19 cellular contexts compared by ENCODE assay signal in genomic region chr2:24449348-24449747, GRCh38. TPM values are rescaled to one million over a fixed set of nuclear protein-coding genes. Genes with fewer than 3 reads are reported as not detected.
DNase-seq lines count a peak whose midpoint lies in the region; ATAC-seq, FAIRE-seq and TF ChIP-seq lines count a peak whose summit lies in the region.
"Had no signal": no experiment of that assay in that cellular context is flagged by ENCODE, and none has a peak within 500 bp of the region (broad histone marks: within the 10 kb centered on the region; RNA-seq: fewer than 3 reads in every experiment).

No MANE protein-coding gene starts in this region.

- H3K36me3 ChIP-seq in K562 (ENCODE audit: control insufficient read depth, insufficient read depth, low read length) (no peaks in the 10 kb centered on the region), neutrophil (no peaks in the 10 kb centered on the region)
- H3K36me3 ChIP-seq: HAP-1 had no signal

- no peak overlapping the region for H2AFZ ChIP-seq in K562 (ENCODE audit: low read depth, low read length)
- H2AFZ ChIP-seq: GM23248 had no signal

- in situ Hi-C loops in K562 (cut with MboI): no loop called here

- TF ChIP-seq EP300 in K562 (IDR thresholded peaks at IDR 0.05; ENCODE audit: low read length): no peak

- H3K4me1 ChIP-seq in K562 (replicated peaks in 1 of 2; ENCODE audit: control insufficient read depth in 2 of 2, insufficient read depth in 2 of 2, low read length in 2 of 2) (no peaks in the 10 kb centered on the region), neutrophil (ENCODE audit: control insufficient read depth in 1 of 2, insufficient read depth in 1 of 2, low read depth in 1 of 2, low read length in 1 of 2) (peaks cover 24 to 50% of the 10 kb centered on the region in 2 experiments)

- no peaks in the 10 kb centered on the region for H3K79me2 ChIP-seq in K562 (ENCODE audit: control insufficient read depth, insufficient read depth, low read length)

- TF ChIP-seq RAD21 in K562 (CRISPR knock-in tag; conservative IDR thresholded peaks at IDR 0.05 in 1 of 2, IDR thresholded peaks at IDR 0.05 in 1 of 2): no peak

- peaks cover 43% of the 10 kb centered on the region for H3K4me1 Mint-ChIP-seq in CD14-positive monocyte
- H3K4me1 Mint-ChIP-seq in activated CD8-positive, alpha-beta T cell treated with anti-CD3 and anti-CD28 coated beads, Interleukin-2, amount 10 ng/mL, durations not matched to agents 7 days and 5 days (ENCODE audit: low read depth): no peaks in the 10 kb centered on the region
- H3K4me1 Mint-ChIP-seq: CD4-positive, alpha-beta memory T cell had no signal

- peaks cover 0 to 2% of the 10 kb centered on the region in 2 donors for H3K36me3 Mint-ChIP-seq in CD14-positive monocyte
- H3K36me3 Mint-ChIP-seq in activated CD8-positive, alpha-beta T cell treated with anti-CD3 and anti-CD28 coated beads, Interleukin-2, amount 10 ng/mL, durations not matched to agents 7 days and 5 days (ENCODE audit: low read depth): no peaks in the 10 kb centered on the region

- WGBS in K562 (ENCODE audit: insufficient coverage, low coverage, missing lambda C conversion rate): 13% methylated on average over 1 of the region's 1 CpG

- ATAC-seq in K562: no peak
- ATAC-seq in activated CD8-positive, alpha-beta T cell treated with anti-CD3 and anti-CD28 coated beads, Interleukin-2, amount 10 ng/mL, durations not matched to agents 7 days and 5 days: no peak

- no peak overlapping the region for H3K9ac ChIP-seq in K562 (ENCODE audit: insufficient read depth in 1 of 2, low read depth in 2 of 2, low read length in 2 of 2)
- H3K9ac ChIP-seq: GM23248 had no signal

- DNase-seq in CD14-positive monocyte (ENCODE audit: low spot score) (no peak), HL-60 (ENCODE audit: low read depth in 1 of 2, low spot score in 1 of 2) (no peak), K562 (ENCODE audit: extremely low read depth in 1 of 4, low spot score in 3 of 4) (no peak), 8988T (no peak), C1 segment of cervical spinal cord (lab: John Stamatoyannopoulos, UW) (no peak)
- no peak for DNase-seq in activated CD8-positive, alpha-beta T cell treated with anti-CD3 and anti-CD28 coated beads, Interleukin-2, amount 10 ng/mL, durations not matched to agents 7 days and 5 days
- DNase-seq: CD4-positive, alpha-beta memory T cell; DMS153; DMS79; GDM1; GM23248; IMR-90; Karpas-422 had no signal

- H3K9me3 ChIP-seq in K562 (replicated peaks; ENCODE audit: control insufficient read depth, insufficient read depth, low read depth, low read length) (peaks cover 15% of the 10 kb centered on the region), neutrophil (no peaks in the 10 kb centered on the region)
- H3K9me3 ChIP-seq: HAP-1 had no signal

- no peak overlapping the region for H3K4me3 ChIP-seq in HL-60 (replicated peaks; ENCODE audit: insufficient read depth, low read length)
- no peak overlapping the region for H3K4me3 ChIP-seq in K562
- peak overlapping the region; percentile 27 to 48 for H3K4me3 ChIP-seq in neutrophil (ENCODE audit: low read depth in 1 of 2, low read length in 1 of 2)
- H3K4me3 ChIP-seq: GM23248, HAP-1 had no signal

- no TSS peak for BruUV-seq in K562 (replicated peaks; lab: Mats Ljungman, UMichigan)

- H3K27ac Mint-ChIP-seq in CD14-positive monocyte: peak overlapping the region; percentile 57 to 97 (median 89)
- no peak overlapping the region for H3K27ac Mint-ChIP-seq in activated CD8-positive, alpha-beta T cell treated with anti-CD3 and anti-CD28 coated beads, Interleukin-2, amount 10 ng/mL, durations not matched to agents 7 days and 5 days
- H3K27ac Mint-ChIP-seq: B cell; CD4-positive, alpha-beta memory T cell had no signal

- H3K4me2 ChIP-seq in K562 (ENCODE audit: insufficient read depth, low read length): no peak overlapping the region

- FAIRE-seq in K562 (lab: Jason Lieb, UNC): no peak
- FAIRE-seq: GM12892, GM18507 had no signal

- CTCF ChIA-PET in K562 (lab: Yijun Ruan, JAX; ENCODE audit: low intra/inter-chr PET ratio): no interaction called here
- CTCF ChIA-PET in activated CD8-positive, alpha-beta T cell treated with anti-CD3 and anti-CD28 coated beads, Interleukin-2, amount 10 ng/mL, durations not matched to agents 7 days and 5 days (lab: Charles Lee): interaction anchor here (1.3 kb wide), 1 partner anchor 39 kb away, joined by 3 read pairs; no protein-coding TSS in a partner anchor

- peak overlapping the region; percentile 23 for H3K27ac ChIP-seq in HL-60 (replicated peaks)
- H3K27ac ChIP-seq in K562 (ENCODE audit: extremely low read depth, low read depth, low read length): no peak overlapping the region
- H3K27ac ChIP-seq in neutrophil: peak overlapping the region; percentile 92
- H3K27ac ChIP-seq: C4-2B, GM23248 had no signal

- no peak for TF ChIP-seq CTCF in CD14-positive monocyte (IDR thresholded peaks at IDR 0.05)
- TF ChIP-seq CTCF in HL-60 (IDR thresholded peaks at IDR 0.05; ENCODE audit: insufficient read depth, low read length): no peak
- no peak for TF ChIP-seq CTCF in K562 (IDR thresholded peaks at IDR 0.05 in 2 of 3, conservative IDR thresholded peaks at IDR 0.05 in 1 of 3; ENCODE audit: insufficient read depth in 2 of 3, low read depth in 1 of 3, low read length in 3 of 3)
- no peak for TF ChIP-seq CTCF in neutrophil (IDR thresholded peaks at IDR 0.05)

- H3K27me3 ChIP-seq in HL-60 (ENCODE audit: insufficient read depth, poor library complexity, severe bottlenecking): no peaks in the 10 kb centered on the region
- H3K27me3 ChIP-seq in K562 (ENCODE audit: control insufficient read depth in 2 of 2, insufficient read depth in 2 of 2, low read length in 2 of 2): no peaks in the 10 kb centered on the region
- no peaks in the 10 kb centered on the region for H3K27me3 ChIP-seq in neutrophil

- H3K4me3 Mint-ChIP-seq in CD14-positive monocyte: no peak overlapping the region
- H3K4me3 Mint-ChIP-seq in activated CD8-positive, alpha-beta T cell treated with anti-CD3 and anti-CD28 coated beads, Interleukin-2, amount 10 ng/mL, durations not matched to agents 7 days and 5 days: no peak overlapping the region
- H3K4me3 Mint-ChIP-seq: B cell; CD4-positive, alpha-beta memory T cell had no signal

- intact Hi-C loops in CD14-positive monocyte (cut with micrococcal nuclease) (no loop called here), K562 (cut with micrococcal nuclease) (no loop called here)

- H3K9me3 Mint-ChIP-seq in CD14-positive monocyte: peaks cover 0 to 6% (median 2%) of the 10 kb centered on the region in 7 donors
- H3K9me3 Mint-ChIP-seq in activated CD8-positive, alpha-beta T cell treated with anti-CD3 and anti-CD28 coated beads, Interleukin-2, amount 10 ng/mL, durations not matched to agents 7 days and 5 days (ENCODE audit: insufficient read depth): no peaks in the 10 kb centered on the region

- no peak for TF ChIP-seq POLR2A in K562 (conservative IDR thresholded peaks at IDR 0.05)

- no peaks in the 10 kb centered on the region for H3K9me1 ChIP-seq in K562 (ENCODE audit: control insufficient read depth, insufficient read depth, low read length)

- no peaks in the 10 kb centered on the region for H4K20me1 ChIP-seq in K562 (replicated peaks; ENCODE audit: control insufficient read depth, insufficient read depth, low read length)

- H3K27me3 Mint-ChIP-seq in CD14-positive monocyte (ENCODE audit: low read depth in 3 of 3): peaks cover 0 to 3% (median 1%) of the 10 kb centered on the region in 3 donors
- H3K27me3 Mint-ChIP-seq in activated CD8-positive, alpha-beta T cell treated with anti-CD3 and anti-CD28 coated beads, Interleukin-2, amount 10 ng/mL, durations not matched to agents 7 days and 5 days (ENCODE audit: low read depth): peaks cover 7% of the 10 kb centered on the region

- POLR2A ChIA-PET in K562 (lab: Yijun Ruan, JAX): no interaction called here
- POLR2A ChIA-PET in activated CD8-positive, alpha-beta T cell treated with anti-CD3 and anti-CD28 coated beads, Interleukin-2, amount 10 ng/mL, durations not matched to agents 7 days and 5 days (lab: Charles Lee): no interaction called here

TF ChIP-seq in K562, 482 proteins besides CTCF, POLR2A, EP300 and RAD21 (continues in another document):
- TF ChIP-seq RBM14 (IDR thresholded peaks at IDR 0.05; ENCODE audit: borderline replicate concordance, insufficient read depth, low read depth, low read length) (no peak), ZBTB1 (CRISPR knock-in tag; IDR thresholded peaks at IDR 0.05; ENCODE audit: borderline replicate concordance, low read depth) (no peak), FIP1L1 (IDR thresholded peaks at IDR 0.05; ENCODE audit: low read depth, low read length, poor library complexity, severe bottlenecking) (no peak), FOXA3 (CRISPR knock-in tag; conservative IDR thresholded peaks at IDR 0.05 in 1 of 2, IDR thresholded peaks at IDR 0.05 in 1 of 2) (no peak), ZNF644 (tag; IDR thresholded peaks at IDR 0.05; ENCODE audit: low read depth) (no peak), MEF2A (IDR thresholded peaks at IDR 0.05; ENCODE audit: control insufficient read depth, low read depth, low read length) (no peak), POLR2G (IDR thresholded peaks at IDR 0.05; ENCODE audit: low read depth, low read length) (no peak), ZNF316 (IDR thresholded peaks at IDR 0.05) (peak; percentile 30), ERF (CRISPR knock-in tag; IDR thresholded peaks at IDR 0.05) (no peak)

RNA-seq across cellular contexts. Expression of gene NCOA1, which starts 41.7 kb away (rescaled TPM):
- polyA plus RNA-seq in CD14-positive monocyte (10 to 100 TPM in 1 of 2 donors, 1 to 10 TPM in 1; 7.3 to 10.2 TPM), K562 (2011; rRNA removed) (22.2 and 25.7 TPM in 2 replicates), K562 (2014; fragmentation: Illumina TruSeq; extraction: Trizol) (17.4 and 19.7 TPM in 2 replicates), K562 (2014; fragmentation: Nextera tagmentation; extraction: Ambion mirVana) (1 to 10 TPM; 4.9 to 6.2 TPM), K562 (2014; rRNA removed) (9.4 and 10.8 TPM in 2 replicates)
- 51.3 and 140 TPM in 2 replicates for total RNA-seq in K562 (2011; cell fraction: chromatin; rRNA removed; ENCODE audit: low replicate concordance)
- total RNA-seq in K562 (2011; cell fraction: nucleolus; rRNA removed): 21.5 and 31.2 TPM in 2 replicates
- 55.1 and 80.0 TPM in 2 replicates for total RNA-seq in K562 (2011; cell fraction: nucleoplasm; rRNA removed)
- total RNA-seq in K562 (2014; rRNA removed) (8.3 and 12.2 TPM in 2 replicates), K562 (2014; rRNA removed; fragmentation: Illumina TruSeq; extraction: Trizol) (19.4 and 20.3 TPM in 2 replicates), K562 (2015; rRNA removed; fragmentation: Illumina TruSeq; extraction: Trizol) (19.9 TPM in 2 replicates), K562 (2021) (16.2 and 17.0 TPM in 2 replicates)
- 12.8 and 15.5 TPM in 2 replicates for polyA plus RNA-seq in K562 (2011; cell fraction: cytosol; rRNA removed)
- 23.6 and 27.1 TPM in 2 replicates for polyA plus RNA-seq in K562 (2011; cell fraction: nucleus; rRNA removed)
- 12.6 and 12.9 TPM in 2 replicates for polyA plus RNA-seq in K562 (2012)
- polyA minus RNA-seq in K562 (2011; rRNA and poly(A)+ RNA removed): 67.5 and 67.7 TPM in 2 replicates
- polyA minus RNA-seq in K562 (2011; cell fraction: cytosol; rRNA and poly(A)+ RNA removed): 14.5 and 23.9 TPM in 2 replicates
- polyA minus RNA-seq in K562 (2011; cell fraction: nucleus; rRNA and poly(A)+ RNA removed): 40.3 and 55.5 TPM in 2 replicates
- 10 to 100 TPM; 14.5 to 14.7 TPM for total RNA-seq in activated CD8-positive, alpha-beta T cell treated with anti-CD3 and anti-CD28 coated beads, Interleukin-2, amount 10 ng/mL, durations not matched to agents 7 days and 5 days

Comparison
In these comparisons a context has a peak if more than half of its experiments do, and no peak if none do; other contexts are left out.
1. H3K4me3 ChIP-seq: peak in neutrophil (2 of 2); none in HL-60 (single experiment) and K562 (single experiment).